1 cellular context compared by ENCODE assay signal in genomic region chr10:80453715-80454525, GRCh38.
TF ChIP-seq lines count a peak whose summit lies in the region.

Gene TSPAN14, plus strand, starts transcription at chr10:80454310. Its CDS starts 34,924 bp downstream, at chr10:80489234.

TF ChIP-seq in GM12878, 131 proteins besides CTCF, POLR2A, EP300 and RAD21 (continued from another document):
- no peak for TF ChIP-seq IRF5 (IDR thresholded peaks at IDR 0.05; ENCODE audit: borderline replicate concordance)
- peak; percentile 24; the same call in 1 of the 2 replicates for TF ChIP-seq RB1 (IDR thresholded peaks at IDR 0.05; ENCODE audit: borderline replicate concordance)
- TF ChIP-seq MYB (IDR thresholded peaks at IDR 0.05; ENCODE audit: borderline replicate concordance, low read depth, low read length), result no peak
- no peak for TF ChIP-seq HSF1 (IDR thresholded peaks at IDR 0.05; ENCODE audit: low read depth, low read length)
- TF ChIP-seq KAT2A (conservative IDR thresholded peaks at IDR 0.05; ENCODE audit: control insufficient read depth, low read depth, low read length), result no peak
- no peak for TF ChIP-seq NFIC (IDR thresholded peaks at IDR 0.05; ENCODE audit: low read depth, low read length)
- no peak for TF ChIP-seq MTA3 (IDR thresholded peaks at IDR 0.05; ENCODE audit: borderline replicate concordance, low read length)
- TF ChIP-seq DPF2 (IDR thresholded peaks at IDR 0.05), result 0 out of 2 replicates have a peak, but pooled peaks have one; percentile 49
- no peak for TF ChIP-seq MLLT1 (IDR thresholded peaks at IDR 0.05)
- TF ChIP-seq TAF1 (IDR thresholded peaks at IDR 0.05; ENCODE audit: borderline replicate concordance, low read depth, low read length), result peak; percentile 28; the same call in 1 of the 2 replicates
- TF ChIP-seq SP1 (IDR thresholded peaks at IDR 0.05; ENCODE audit: low read depth, low read length), result no peak
- no peak for TF ChIP-seq CUX1 (IDR thresholded peaks at IDR 0.05; ENCODE audit: insufficient replicate concordance, low read depth, low read length)
- TF ChIP-seq YY1 (IDR thresholded peaks at IDR 0.05; ENCODE audit: low read depth, low read length), result 0 out of 2 replicates have a peak, but pooled peaks have one; percentile 16
- TF ChIP-seq TCF12 (IDR thresholded peaks at IDR 0.05; ENCODE audit: low read depth, low read length), result no peak
- no peak; the same call in 1 of the 2 replicates for TF ChIP-seq NKRF (conservative IDR thresholded peaks at IDR 0.05)
- TF ChIP-seq GATAD2B (conservative IDR thresholded peaks at IDR 0.05; ENCODE audit: low read depth), result peak; percentile 34; the same call in 1 of the 2 replicates
- no peak for TF ChIP-seq ZNF24 (IDR thresholded peaks at IDR 0.05)
- peak in 1 of 2 experiments; percentile 45; a peak in 1 of 3 replicates for TF ChIP-seq EGR1 (IDR thresholded peaks at IDR 0.05; ENCODE audit: borderline replicate concordance in 1 of 2, low read depth in 2 of 2, low read length in 2 of 2)
- TF ChIP-seq ASH2L (IDR thresholded peaks at IDR 0.05; ENCODE audit: borderline replicate concordance, low read depth), result no peak
- TF ChIP-seq SUZ12 (IDR thresholded peaks at IDR 0.05; ENCODE audit: unreplicated experiment), result no peak
- no peak for TF ChIP-seq CREM (IDR thresholded peaks at IDR 0.05; ENCODE audit: low read depth)
- no peak for TF ChIP-seq NFXL1 (IDR thresholded peaks at IDR 0.05; ENCODE audit: borderline replicate concordance)
- TF ChIP-seq GABPA (IDR thresholded peaks at IDR 0.05; ENCODE audit: low read depth), result no peak
- 0 out of 2 replicates have a peak, but pooled peaks have one; percentile 37 for TF ChIP-seq BACH1 (IDR thresholded peaks at IDR 0.05; ENCODE audit: borderline replicate concordance)
- TF ChIP-seq USF1 (IDR thresholded peaks at IDR 0.05; ENCODE audit: borderline replicate concordance, extremely low read length, insufficient read depth, low read depth, low read length), result no peak
- TF ChIP-seq IKZF2 (IDR thresholded peaks at IDR 0.05), result peak in 1 of 2 experiments; percentile 8; a peak in 1 of 4 replicates
- no peak for TF ChIP-seq CEBPB (IDR thresholded peaks at IDR 0.05; ENCODE audit: borderline replicate concordance in 1 of 2, low read depth in 2 of 2, low read length in 2 of 2)
